1 cellular context compared by ENCODE assay signal in the genomic region with DNA sequence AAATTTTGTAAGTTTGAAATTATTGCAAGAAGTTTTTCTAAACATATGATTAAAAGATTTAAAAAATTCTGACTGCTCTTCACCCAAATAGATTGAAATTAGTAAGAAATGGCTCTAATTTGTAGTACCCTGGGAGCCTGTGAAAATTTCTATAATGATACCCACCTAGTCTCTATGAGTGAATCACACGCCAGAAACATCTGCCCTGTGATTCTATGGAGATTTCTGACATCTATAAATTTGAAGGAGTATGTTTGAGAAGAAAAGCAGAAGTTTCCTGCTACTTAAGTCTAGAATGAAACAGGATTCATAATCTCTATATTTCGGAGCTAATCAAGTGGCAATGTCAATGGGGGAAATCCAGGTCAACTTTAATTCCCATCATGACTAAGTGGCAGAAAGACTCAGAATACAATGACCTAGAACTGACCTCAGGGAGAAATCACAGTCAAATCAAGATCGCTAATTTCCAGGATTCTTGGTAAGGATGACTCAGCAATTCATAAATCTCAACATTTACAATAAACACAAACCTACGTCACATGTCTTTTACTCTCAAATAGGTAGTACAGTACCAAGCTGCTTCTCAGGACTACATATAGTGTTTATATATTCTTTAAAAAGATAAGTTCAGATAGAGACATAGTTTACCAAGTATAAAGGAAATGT.
TF ChIP-seq lines count a peak whose summit lies in the region.

No MANE protein-coding gene starts in this region.

TF ChIP-seq in GM23338, 12 proteins besides CTCF, POLR2A, EP300 and RAD21 (continued from another document):
- TF ChIP-seq, protein P1, sequence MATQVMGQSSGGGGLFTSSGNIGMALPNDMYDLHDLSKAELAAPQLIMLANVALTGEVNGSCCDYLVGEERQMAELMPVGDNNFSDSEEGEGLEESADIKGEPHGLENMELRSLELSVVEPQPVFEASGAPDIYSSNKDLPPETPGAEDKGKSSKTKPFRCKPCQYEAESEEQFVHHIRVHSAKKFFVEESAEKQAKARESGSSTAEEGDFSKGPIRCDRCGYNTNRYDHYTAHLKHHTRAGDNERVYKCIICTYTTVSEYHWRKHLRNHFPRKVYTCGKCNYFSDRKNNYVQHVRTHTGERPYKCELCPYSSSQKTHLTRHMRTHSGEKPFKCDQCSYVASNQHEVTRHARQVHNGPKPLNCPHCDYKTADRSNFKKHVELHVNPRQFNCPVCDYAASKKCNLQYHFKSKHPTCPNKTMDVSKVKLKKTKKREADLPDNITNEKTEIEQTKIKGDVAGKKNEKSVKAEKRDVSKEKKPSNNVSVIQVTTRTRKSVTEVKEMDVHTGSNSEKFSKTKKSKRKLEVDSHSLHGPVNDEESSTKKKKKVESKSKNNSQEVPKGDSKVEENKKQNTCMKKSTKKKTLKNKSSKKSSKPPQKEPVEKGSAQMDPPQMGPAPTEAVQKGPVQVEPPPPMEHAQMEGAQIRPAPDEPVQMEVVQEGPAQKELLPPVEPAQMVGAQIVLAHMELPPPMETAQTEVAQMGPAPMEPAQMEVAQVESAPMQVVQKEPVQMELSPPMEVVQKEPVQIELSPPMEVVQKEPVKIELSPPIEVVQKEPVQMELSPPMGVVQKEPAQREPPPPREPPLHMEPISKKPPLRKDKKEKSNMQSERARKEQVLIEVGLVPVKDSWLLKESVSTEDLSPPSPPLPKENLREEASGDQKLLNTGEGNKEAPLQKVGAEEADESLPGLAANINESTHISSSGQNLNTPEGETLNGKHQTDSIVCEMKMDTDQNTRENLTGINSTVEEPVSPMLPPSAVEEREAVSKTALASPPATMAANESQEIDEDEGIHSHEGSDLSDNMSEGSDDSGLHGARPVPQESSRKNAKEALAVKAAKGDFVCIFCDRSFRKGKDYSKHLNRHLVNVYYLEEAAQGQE (IDR thresholded peaks at IDR 0.05; ENCODE audit: unreplicated experiment) = no peak
- TF ChIP-seq CREB1 (CRISPR knock-in tag; IDR thresholded peaks at IDR 0.05; ENCODE audit: low read depth) = no peak
- TF ChIP-seq POLR2AphosphoS5 (IDR thresholded peaks at IDR 0.05; ENCODE audit: low read depth) = no peak
- no peak for TF ChIP-seq NANOG (IDR thresholded peaks at IDR 0.05; ENCODE audit: borderline replicate concordance)
